28 cellular contexts compared by ENCODE assay signal in the genomic region with DNA sequence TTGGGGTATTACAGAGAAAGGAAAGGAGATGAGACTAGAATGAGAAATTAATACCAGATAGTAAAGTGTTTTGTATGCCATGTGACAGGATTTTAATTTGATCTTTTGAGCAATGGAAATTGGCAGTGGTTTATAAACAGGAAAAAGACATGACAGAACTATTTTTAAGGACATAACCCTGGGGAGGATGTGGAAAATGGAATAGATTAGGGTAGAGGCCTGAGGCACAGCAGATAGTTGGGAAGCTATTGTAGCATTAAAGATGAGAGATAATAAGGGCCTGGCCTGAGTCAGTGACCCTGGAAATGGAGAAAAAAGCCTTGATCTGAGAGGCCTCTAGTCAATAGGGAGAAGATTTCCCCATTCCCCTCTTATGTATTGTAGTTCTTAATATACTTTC. TPM values are rescaled to one million over a fixed set of nuclear protein-coding genes. Genes with fewer than 3 reads are reported as not detected.
"Had no signal": no experiment of that assay in that cellular context is flagged by ENCODE, and none has a peak within 500 bp of the region (broad histone marks: within the 10 kb centered on the region; RNA-seq: fewer than 3 reads in every experiment).

No MANE protein-coding gene starts in this region.

- ATAC-seq: esophagus mucosa; foreskin keratinocyte; gastroesophageal sphincter; heart right ventricle; left cardiac atrium; lower lobe of right lung; natural killer cell treated with Interleukin-12 subunit alpha and Interleukin-12 subunit beta and Interleukin-15 and Interleukin-18, amount 100 ng/mL, for 72 hours; psoas muscle; right cardiac atrium; stimulated activated naive CD8-positive, alpha-beta T cell treated with anti-CD3 and anti-CD28 coated beads, Interleukin-15, amount 100 ng/mL, for 72 hours; upper lobe of right lung had no signal

- H3K27me3 ChIP-seq: dorsolateral prefrontal cortex, foreskin keratinocyte, gastroesophageal sphincter, heart right ventricle, ovary, spleen, suprapubic skin, transverse colon, upper lobe of right lung, uterus had no signal

- H3K4me1 ChIP-seq: foreskin keratinocyte, gastroesophageal sphincter, left ventricle myocardium inferior, lower lobe of right lung, psoas muscle, suprapubic skin, transverse colon, upper lobe of right lung, uterus had no signal

- H3K36me3 ChIP-seq: gastroesophageal sphincter, heart right ventricle, left ventricle myocardium inferior, lower lobe of right lung, ovary, spleen, suprapubic skin, transverse colon, upper lobe of right lung, uterus had no signal

- H3K9me3 ChIP-seq: lower lobe of right lung, ovary, psoas muscle, suprapubic skin, transverse colon, upper lobe of right lung, uterus had no signal

- DNase-seq: dorsolateral prefrontal cortex; effector CD4-positive, alpha-beta T cell; endodermal cell; foreskin keratinocyte; heart right ventricle; hippocampal formation; left cardiac atrium; left ventricle myocardium inferior; lower lobe of right lung; naive B cell; nucleus accumbens; ovary; posterior cingulate gyrus; psoas muscle; right cardiac atrium; spleen; stimulated activated naive CD4-positive, alpha-beta T cell; stimulated activated naive CD8-positive, alpha-beta T cell treated with anti-CD3 and anti-CD28 coated beads, Interleukin-15, amount 100 ng/mL, for 72 hours; transverse colon; upper lobe of right lung; uterus had no signal

- H3K4me3 ChIP-seq: dorsolateral prefrontal cortex, gastroesophageal sphincter, heart right ventricle, left ventricle myocardium inferior, lower lobe of right lung, ovary, psoas muscle, skin epidermis, spleen, suprapubic skin, transverse colon, upper lobe of right lung, uterus had no signal

- H3K27ac ChIP-seq: dorsolateral prefrontal cortex, epithelial cell of prostate, foreskin keratinocyte, gastroesophageal sphincter, heart right ventricle, left ventricle myocardium inferior, lower lobe of right lung, ovary, psoas muscle, skin epidermis, suprapubic skin, transverse colon, upper lobe of right lung, uterus had no signal

RNA-seq across cellular contexts. Expression of a gene that starts 22.1 kb away (rescaled TPM):
- total RNA-seq: foreskin keratinocyte, renal cortical epithelial cell had no signal
